ENCODE assay signal across 8 cellular contexts in genomic region chr17:40122466-40122943, GRCh38. TPM values are rescaled to one million over a fixed set of nuclear protein-coding genes. Genes with fewer than 3 reads are reported as not detected.
DNase-seq lines count a peak whose midpoint lies in the region; ATAC-seq and TF ChIP-seq lines count a peak whose summit lies in the region.

No MANE protein-coding gene starts in this region.

- H2AFZ ChIP-seq in trophoblast cell (ENCODE audit: insufficient read depth, low read length, poor library complexity), result peak overlapping the region; percentile 71

- H3K4me3 ChIP-seq in AG04449 (ENCODE audit: low read depth, low read length) (peak overlapping the region; percentile 92), trophoblast cell (ENCODE audit: low read depth, low read length) (peak overlapping the region; percentile 93)

- no peaks in the 10 kb centered on the region for H3K9me3 Mint-ChIP-seq in activated T-helper 1 cell treated with anti-CD3 and anti-CD28 coated beads, Interleukin-12 subunit alpha, Interleukin-12 subunit beta, Interleukin-2, Interleukin-4 antibody, amounts not matched to agents 30 ng/mL and 10 ng/mL and 1 ng/mL, durations not matched to agents 14 hours and 24 hours and 36 hours

- H3K23ac ChIP-seq in trophoblast cell (ENCODE audit: low read length), result no peak overlapping the region

- peak; percentile 20 for ATAC-seq in HG03520 (IDR thresholded peaks at IDR 0.05; ENCODE audit: unreplicated experiment)
- ATAC-seq in Right ventricle myocardium superior (ENCODE audit: poor library complexity), result peak; percentile 47

- peaks cover 41% of the 10 kb centered on the region for H3K4me1 Mint-ChIP-seq in activated T-helper 1 cell treated with anti-CD3 and anti-CD28 coated beads, Interleukin-12 subunit alpha, Interleukin-12 subunit beta, Interleukin-2, Interleukin-4 antibody, amounts not matched to agents 30 ng/mL and 10 ng/mL and 1 ng/mL, durations not matched to agents 14 hours and 24 hours and 36 hours (ENCODE audit: low read depth)

- DNase-seq in AG04449 (ENCODE audit: low read depth, low spot score) (no peak), GM13976 (ENCODE audit: low spot score) (peak; percentile 69), Right ventricle myocardium superior (peak; percentile 73), trophoblast cell (peak; percentile 73 to 80), NCI-H128 (lab: John Stamatoyannopoulos, UW; ENCODE audit: unreplicated experiment) (no peak), HuH-7 (ENCODE audit: low spot score) (no peak)
- DNase-seq in activated T-helper 1 cell treated with anti-CD3 and anti-CD28 coated beads, Interleukin-12 subunit alpha, Interleukin-12 subunit beta, Interleukin-2, Interleukin-4 antibody, amounts not matched to agents 30 ng/mL and 10 ng/mL and 1 ng/mL, durations not matched to agents 14 hours and 24 hours and 36 hours (ENCODE audit: low spot score), result no peak

- peak overlapping the region; percentile 94 for H3K27ac ChIP-seq in trophoblast cell (ENCODE audit: low read depth, low read length)

- H2BK5ac ChIP-seq in trophoblast cell (ENCODE audit: low read depth, low read length, poor library complexity), result peak overlapping the region; percentile 97

- H3K9ac ChIP-seq in trophoblast cell (ENCODE audit: low read length), result peak overlapping the region; percentile 75

- peaks cover 24% of the 10 kb centered on the region for H3K79me1 ChIP-seq in trophoblast cell (ENCODE audit: low read length)

- H4K91ac ChIP-seq in trophoblast cell (ENCODE audit: low read depth, low read length), result peak overlapping the region; percentile 99

- H2AK5ac ChIP-seq in trophoblast cell (ENCODE audit: low read length), result peak overlapping the region; percentile 98

- H4K12ac ChIP-seq in trophoblast cell (ENCODE audit: low read depth, low read length), result peak overlapping the region; percentile 69

- no CpG with 5 or more reads among the region's 52 CpGs for WGBS in trophoblast cell (ENCODE audit: extremely low coverage, insufficient coverage, insufficient read length)

- peak overlapping the region; percentile 94 for H2BK120ac ChIP-seq in trophoblast cell (ENCODE audit: insufficient read depth, low read length, poor library complexity)

- no peaks in the 10 kb centered on the region for H3K9me3 ChIP-seq in trophoblast cell (ENCODE audit: insufficient read depth, low read depth, low read length)

- peak overlapping the region; percentile 63 for H2BK12ac ChIP-seq in trophoblast cell (ENCODE audit: low read length)

- H4K8ac ChIP-seq in trophoblast cell (ENCODE audit: low read depth, low read length), result peak overlapping the region; percentile 96

- peaks cover 25% of the 10 kb centered on the region for H3K79me2 ChIP-seq in trophoblast cell (ENCODE audit: control insufficient read depth, insufficient read depth, low read length, poor library complexity)

- H3K27me3 Mint-ChIP-seq in activated T-helper 1 cell treated with anti-CD3 and anti-CD28 coated beads, Interleukin-12 subunit alpha, Interleukin-12 subunit beta, Interleukin-2, Interleukin-4 antibody, amounts not matched to agents 30 ng/mL and 10 ng/mL and 1 ng/mL, durations not matched to agents 14 hours and 24 hours and 36 hours (ENCODE audit: insufficient read depth), result no peaks in the 10 kb centered on the region

- peak overlapping the region; percentile 100 for H3K14ac ChIP-seq in trophoblast cell (ENCODE audit: low read length)

- H3K4me1 ChIP-seq in trophoblast cell (ENCODE audit: control insufficient read depth in 1 of 2, insufficient read depth in 2 of 2, low read length in 2 of 2), result peaks cover 7 to 10% of the 10 kb centered on the region in 2 experiments

- H3K27me3 ChIP-seq in trophoblast cell (ENCODE audit: insufficient read depth, low read length), result no peaks in the 10 kb centered on the region

- H3K4me2 ChIP-seq in trophoblast cell (ENCODE audit: low read length), result peak overlapping the region; percentile 94

- H3K27ac Mint-ChIP-seq in activated T-helper 1 cell treated with anti-CD3 and anti-CD28 coated beads, Interleukin-12 subunit alpha, Interleukin-12 subunit beta, Interleukin-2, Interleukin-4 antibody, amounts not matched to agents 30 ng/mL and 10 ng/mL and 1 ng/mL, durations not matched to agents 14 hours and 24 hours and 36 hours, result no peak overlapping the region

- H3K4ac ChIP-seq in trophoblast cell (ENCODE audit: low read depth, low read length), result peak overlapping the region; percentile 98

- TF ChIP-seq CTCF in AG04449 (IDR thresholded peaks at IDR 0.05; ENCODE audit: insufficient read depth, low read length, missing control alignments) (peak; percentile 54), GM13976 (IDR thresholded peaks at IDR 0.05; ENCODE audit: borderline replicate concordance, control extremely low read depth, extremely low read depth, insufficient read depth, missing control alignments) (no peak)

- intact Hi-C loops in activated T-helper 1 cell treated with anti-CD3 and anti-CD28 coated beads, Interleukin-12 subunit alpha, Interleukin-12 subunit beta, Interleukin-2, Interleukin-4 antibody, amounts not matched to agents 30 ng/mL and 10 ng/mL and 1 ng/mL, durations not matched to agents 14 hours and 24 hours and 36 hours (cut with micrococcal nuclease), result no loop called here
- intact Hi-C loops in Right ventricle myocardium superior (cut with DNase I), result no loop called here

- peaks cover 10 to 11% of the 10 kb centered on the region in 2 experiments for H3K36me3 ChIP-seq in trophoblast cell (ENCODE audit: control insufficient read depth in 1 of 2, insufficient read depth in 2 of 2, low read length in 2 of 2)

- CTCF ChIA-PET in AG04449 (lab: Yijun Ruan, JAX), result interaction anchor here (0.9 to 8.5 kb wide), 3 partner anchors 10 to 46 kb away, joined by 3 to 126 read pairs (median 23); no protein-coding TSS in a partner anchor

- peak overlapping the region; percentile 75 for H3K18ac ChIP-seq in trophoblast cell (ENCODE audit: low read length)

- in situ Hi-C loops in GM13976 (cut with MboI; ENCODE audit: low sequenced_read_pairs, unreplicated experiment), result no loop called here

- H3K4me3 Mint-ChIP-seq in activated T-helper 1 cell treated with anti-CD3 and anti-CD28 coated beads, Interleukin-12 subunit alpha, Interleukin-12 subunit beta, Interleukin-2, Interleukin-4 antibody, amounts not matched to agents 30 ng/mL and 10 ng/mL and 1 ng/mL, durations not matched to agents 14 hours and 24 hours and 36 hours, result peak overlapping the region; percentile 97

- POLR2A ChIA-PET in AG04449 (lab: Yijun Ruan, JAX), result interaction anchor here (1.0 to 5.1 kb wide), 4 partner anchors 10 to 57 kb away, joined by 3 to 74 read pairs (median 8); partner anchors contain the start of gene NR1D1

- H3K36me3 Mint-ChIP-seq in activated T-helper 1 cell treated with anti-CD3 and anti-CD28 coated beads, Interleukin-12 subunit alpha, Interleukin-12 subunit beta, Interleukin-2, Interleukin-4 antibody, amounts not matched to agents 30 ng/mL and 10 ng/mL and 1 ng/mL, durations not matched to agents 14 hours and 24 hours and 36 hours (ENCODE audit: low read depth), result peaks cover 23% of the 10 kb centered on the region

RNA-seq across cellular contexts. Expression of gene MSL1, which starts 0.7 kb away (rescaled TPM):
- 87.6 and 88.2 TPM in 2 replicates for total RNA-seq in activated T-helper 1 cell treated with anti-CD3 and anti-CD28 coated beads, Interleukin-12 subunit alpha, Interleukin-12 subunit beta, Interleukin-2, Interleukin-4 antibody, amounts not matched to agents 30 ng/mL and 10 ng/mL and 1 ng/mL, durations not matched to agents 14 hours and 24 hours and 36 hours
- 46.8 TPM for total RNA-seq in Right ventricle myocardium superior
- 52.5 and 54.4 TPM in 2 replicates for polyA plus RNA-seq in trophoblast cell (2013)

RNA-seq across cellular contexts. Expression of gene CASC3, which starts 17.8 kb away (rescaled TPM):
- total RNA-seq in activated T-helper 1 cell treated with anti-CD3 and anti-CD28 coated beads, Interleukin-12 subunit alpha, Interleukin-12 subunit beta, Interleukin-2, Interleukin-4 antibody, amounts not matched to agents 30 ng/mL and 10 ng/mL and 1 ng/mL, durations not matched to agents 14 hours and 24 hours and 36 hours, result 117 TPM in 2 replicates
- total RNA-seq in Right ventricle myocardium superior, result 45.9 TPM
- 49.0 and 50.6 TPM in 2 replicates for polyA plus RNA-seq in trophoblast cell (2013)

RNA-seq across cellular contexts. Expression of gene NR1D1, which starts 22.1 kb away (rescaled TPM):
- total RNA-seq in activated T-helper 1 cell treated with anti-CD3 and anti-CD28 coated beads, Interleukin-12 subunit alpha, Interleukin-12 subunit beta, Interleukin-2, Interleukin-4 antibody, amounts not matched to agents 30 ng/mL and 10 ng/mL and 1 ng/mL, durations not matched to agents 14 hours and 24 hours and 36 hours, result 8.7 and 9.6 TPM in 2 replicates
- total RNA-seq in Right ventricle myocardium superior, result 21.1 TPM
- polyA plus RNA-seq in trophoblast cell (2013), result 2.0 and 2.2 TPM in 2 replicates

RNA-seq across cellular contexts. Expression of gene RAPGEFL1, which starts 54.8 kb away (rescaled TPM):
- 11.8 and 13.0 TPM in 2 replicates for total RNA-seq in activated T-helper 1 cell treated with anti-CD3 and anti-CD28 coated beads, Interleukin-12 subunit alpha, Interleukin-12 subunit beta, Interleukin-2, Interleukin-4 antibody, amounts not matched to agents 30 ng/mL and 10 ng/mL and 1 ng/mL, durations not matched to agents 14 hours and 24 hours and 36 hours
- total RNA-seq in Right ventricle myocardium superior, result 2.7 TPM
- polyA plus RNA-seq in trophoblast cell (2013), result 2.8 and 3.0 TPM in 2 replicates

RNA-seq across cellular contexts. Expression of gene THRA, which starts 59.7 kb away (rescaled TPM):
- total RNA-seq in activated T-helper 1 cell treated with anti-CD3 and anti-CD28 coated beads, Interleukin-12 subunit alpha, Interleukin-12 subunit beta, Interleukin-2, Interleukin-4 antibody, amounts not matched to agents 30 ng/mL and 10 ng/mL and 1 ng/mL, durations not matched to agents 14 hours and 24 hours and 36 hours, result 2.9 and 3.5 TPM in 2 replicates
- 80.0 TPM for total RNA-seq in Right ventricle myocardium superior
- polyA plus RNA-seq in trophoblast cell (2013), result 4.1 TPM in 2 replicates

Comparison
In these comparisons a context has a peak if more than half of its experiments do, and no peak if none do; other contexts are left out.
1. DNase-seq: peak in GM13976 (single experiment), Right ventricle myocardium superior (single experiment) and trophoblast cell (2 of 2); none in AG04449 (single experiment), activated T-helper 1 cell treated with anti-CD3 and anti-CD28 coated beads, Interleukin-12 subunit alpha, Interleukin-12 subunit beta, Interleukin-2, Interleukin-4 antibody, amounts not matched to agents 30 ng/mL and 10 ng/mL and 1 ng/mL, durations not matched to agents 14 hours and 24 hours and 36 hours (single experiment), NCI-H128 (single experiment) and HuH-7 (single experiment).